Comparison of ENCODE assay signal across 1 cellular context in the genomic region with DNA sequence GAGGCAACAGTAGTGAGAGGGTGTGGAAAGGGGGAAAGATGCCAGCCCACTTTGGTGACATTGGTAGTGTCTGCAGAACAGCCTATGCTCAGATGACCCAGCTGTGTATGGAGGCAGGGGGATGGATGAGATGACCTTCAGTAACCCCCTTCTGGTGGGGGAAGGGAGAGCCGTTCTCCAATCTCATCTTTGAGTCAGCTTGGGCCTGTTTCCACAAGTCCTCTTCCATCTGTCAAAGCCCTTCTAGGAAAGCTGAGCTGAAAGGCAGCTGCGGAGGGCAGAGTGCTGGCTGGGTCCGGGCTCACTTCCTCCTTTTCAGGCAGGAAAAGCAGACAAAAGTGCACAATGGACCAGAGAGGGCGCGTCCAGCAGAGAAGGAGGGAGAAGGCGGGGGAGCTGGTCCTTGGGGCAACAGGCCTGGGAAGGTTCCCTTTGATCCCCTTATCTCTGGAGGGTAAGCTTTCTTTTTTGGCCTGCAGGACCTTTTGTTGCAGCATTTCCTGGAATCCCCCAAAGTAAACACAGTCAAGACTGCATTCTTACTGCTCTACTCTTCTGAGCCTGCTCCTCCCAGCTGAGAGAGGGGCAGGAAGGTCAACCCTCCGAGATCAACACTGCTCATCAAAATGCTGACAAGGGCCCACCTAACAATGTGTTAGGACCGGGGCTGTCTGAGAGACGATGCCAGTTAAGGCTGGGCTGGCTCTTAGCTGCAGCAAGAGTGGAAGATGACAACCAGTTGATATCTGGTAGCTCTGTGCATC.
TF ChIP-seq lines count a peak whose summit lies in the region.

No MANE protein-coding gene starts in this region.

TF ChIP-seq in HEK293, 187 proteins besides CTCF, POLR2A, EP300 and RAD21 (continued from another document):
- TF ChIP-seq, protein P1, sequence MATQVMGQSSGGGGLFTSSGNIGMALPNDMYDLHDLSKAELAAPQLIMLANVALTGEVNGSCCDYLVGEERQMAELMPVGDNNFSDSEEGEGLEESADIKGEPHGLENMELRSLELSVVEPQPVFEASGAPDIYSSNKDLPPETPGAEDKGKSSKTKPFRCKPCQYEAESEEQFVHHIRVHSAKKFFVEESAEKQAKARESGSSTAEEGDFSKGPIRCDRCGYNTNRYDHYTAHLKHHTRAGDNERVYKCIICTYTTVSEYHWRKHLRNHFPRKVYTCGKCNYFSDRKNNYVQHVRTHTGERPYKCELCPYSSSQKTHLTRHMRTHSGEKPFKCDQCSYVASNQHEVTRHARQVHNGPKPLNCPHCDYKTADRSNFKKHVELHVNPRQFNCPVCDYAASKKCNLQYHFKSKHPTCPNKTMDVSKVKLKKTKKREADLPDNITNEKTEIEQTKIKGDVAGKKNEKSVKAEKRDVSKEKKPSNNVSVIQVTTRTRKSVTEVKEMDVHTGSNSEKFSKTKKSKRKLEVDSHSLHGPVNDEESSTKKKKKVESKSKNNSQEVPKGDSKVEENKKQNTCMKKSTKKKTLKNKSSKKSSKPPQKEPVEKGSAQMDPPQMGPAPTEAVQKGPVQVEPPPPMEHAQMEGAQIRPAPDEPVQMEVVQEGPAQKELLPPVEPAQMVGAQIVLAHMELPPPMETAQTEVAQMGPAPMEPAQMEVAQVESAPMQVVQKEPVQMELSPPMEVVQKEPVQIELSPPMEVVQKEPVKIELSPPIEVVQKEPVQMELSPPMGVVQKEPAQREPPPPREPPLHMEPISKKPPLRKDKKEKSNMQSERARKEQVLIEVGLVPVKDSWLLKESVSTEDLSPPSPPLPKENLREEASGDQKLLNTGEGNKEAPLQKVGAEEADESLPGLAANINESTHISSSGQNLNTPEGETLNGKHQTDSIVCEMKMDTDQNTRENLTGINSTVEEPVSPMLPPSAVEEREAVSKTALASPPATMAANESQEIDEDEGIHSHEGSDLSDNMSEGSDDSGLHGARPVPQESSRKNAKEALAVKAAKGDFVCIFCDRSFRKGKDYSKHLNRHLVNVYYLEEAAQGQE (tag by site-specific recombination; IDR thresholded peaks at IDR 0.05): no peak
- TF ChIP-seq, protein P2, sequence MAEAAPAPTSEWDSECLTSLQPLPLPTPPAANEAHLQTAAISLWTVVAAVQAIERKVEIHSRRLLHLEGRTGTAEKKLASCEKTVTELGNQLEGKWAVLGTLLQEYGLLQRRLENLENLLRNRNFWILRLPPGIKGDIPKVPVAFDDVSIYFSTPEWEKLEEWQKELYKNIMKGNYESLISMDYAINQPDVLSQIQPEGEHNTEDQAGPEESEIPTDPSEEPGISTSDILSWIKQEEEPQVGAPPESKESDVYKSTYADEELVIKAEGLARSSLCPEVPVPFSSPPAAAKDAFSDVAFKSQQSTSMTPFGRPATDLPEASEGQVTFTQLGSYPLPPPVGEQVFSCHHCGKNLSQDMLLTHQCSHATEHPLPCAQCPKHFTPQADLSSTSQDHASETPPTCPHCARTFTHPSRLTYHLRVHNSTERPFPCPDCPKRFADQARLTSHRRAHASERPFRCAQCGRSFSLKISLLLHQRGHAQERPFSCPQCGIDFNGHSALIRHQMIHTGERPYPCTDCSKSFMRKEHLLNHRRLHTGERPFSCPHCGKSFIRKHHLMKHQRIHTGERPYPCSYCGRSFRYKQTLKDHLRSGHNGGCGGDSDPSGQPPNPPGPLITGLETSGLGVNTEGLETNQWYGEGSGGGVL (tag by site-specific recombination; IDR thresholded peaks at IDR 0.05): 0 out of 2 replicates have a peak, but pooled peaks have one; percentile 22
- TF ChIP-seq TCF7L2 (IDR thresholded peaks at IDR 0.05; ENCODE audit: borderline replicate concordance, low read depth, low read length) (0 out of 2 replicates have a peak, but pooled peaks have one; percentile 53), ZNF335 (tag by site-specific recombination; conservative IDR thresholded peaks at IDR 0.05) (peak; percentile 9; the same call in 1 of the 2 replicates), SP7 (tag by site-specific recombination; IDR thresholded peaks at IDR 0.05) (0 out of 2 replicates have a peak, but pooled peaks have one; percentile 9), ZXDB (tag by site-specific recombination; IDR thresholded peaks at IDR 0.05) (0 out of 2 replicates have a peak, but pooled peaks have one; percentile 26), SP3 (tag by site-specific recombination; IDR thresholded peaks at IDR 0.05) (no peak), SCRT2 (tag by site-specific recombination; IDR thresholded peaks at IDR 0.05) (peak; percentile 69), MZF1 (tag by site-specific recombination; IDR thresholded peaks at IDR 0.05; ENCODE audit: borderline replicate concordance) (peak; percentile 64; the same call in 1 of the 2 replicates), ZBTB17 (tag by site-specific recombination; IDR thresholded peaks at IDR 0.05) (peak; percentile 38), TRIM28 (IDR thresholded peaks at IDR 0.05; ENCODE audit: borderline replicate concordance, low read length) (0 out of 2 replicates have a peak, but pooled peaks have one; percentile 14)
- TF ChIP-seq, protein P3, sequence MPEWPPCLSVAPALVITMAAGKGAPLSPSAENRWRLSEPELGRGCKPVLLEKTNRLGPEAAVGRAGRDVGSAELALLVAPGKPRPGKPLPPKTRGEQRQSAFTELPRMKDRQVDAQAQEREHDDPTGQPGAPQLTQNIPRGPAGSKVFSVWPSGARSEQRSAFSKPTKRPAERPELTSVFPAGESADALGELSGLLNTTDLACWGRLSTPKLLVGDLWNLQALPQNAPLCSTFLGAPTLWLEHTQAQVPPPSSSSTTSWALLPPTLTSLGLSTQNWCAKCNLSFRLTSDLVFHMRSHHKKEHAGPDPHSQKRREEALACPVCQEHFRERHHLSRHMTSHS (tag by site-specific recombination; IDR thresholded peaks at IDR 0.05): no peak
- TF ChIP-seq, protein P4, sequence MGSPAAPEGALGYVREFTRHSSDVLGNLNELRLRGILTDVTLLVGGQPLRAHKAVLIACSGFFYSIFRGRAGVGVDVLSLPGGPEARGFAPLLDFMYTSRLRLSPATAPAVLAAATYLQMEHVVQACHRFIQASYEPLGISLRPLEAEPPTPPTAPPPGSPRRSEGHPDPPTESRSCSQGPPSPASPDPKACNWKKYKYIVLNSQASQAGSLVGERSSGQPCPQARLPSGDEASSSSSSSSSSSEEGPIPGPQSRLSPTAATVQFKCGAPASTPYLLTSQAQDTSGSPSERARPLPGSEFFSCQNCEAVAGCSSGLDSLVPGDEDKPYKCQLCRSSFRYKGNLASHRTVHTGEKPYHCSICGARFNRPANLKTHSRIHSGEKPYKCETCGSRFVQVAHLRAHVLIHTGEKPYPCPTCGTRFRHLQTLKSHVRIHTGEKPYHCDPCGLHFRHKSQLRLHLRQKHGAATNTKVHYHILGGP (tag by site-specific recombination; IDR thresholded peaks at IDR 0.05): peak; percentile 75
